ENCODE assay signal across 11 cellular contexts in genomic region chr17:77821114-77821513, GRCh38.
DNase-seq lines count a peak whose midpoint lies in the region; ATAC-seq and TF ChIP-seq lines count a peak whose summit lies in the region.
"Had no signal": no experiment of that assay in that cellular context is flagged by ENCODE, and none has a peak within 500 bp of the region (broad histone marks: within the 10 kb centered on the region; RNA-seq: fewer than 3 reads in every experiment).

No MANE protein-coding gene starts in this region.

- intact Hi-C loops in lower lobe of right lung (cut with DNase I) = no loop called here

- no peak for ATAC-seq in lower lobe of right lung
- ATAC-seq in activated T-cell treated with anti-CD3 and anti-CD28 coated beads, Interleukin-2, amount 50 U/mL, for 4 hours = no peak
- ATAC-seq: activated CD4-positive, CD25-positive, alpha-beta regulatory T cell treated with anti-CD3 and anti-CD28 coated beads, Interleukin-2, amount 50 U/mL, for 24 hours had no signal

- H3K27me3 Mint-ChIP-seq in activated T-cell treated with anti-CD3 and anti-CD28 coated beads, Interleukin-2, amount 50 U/mL, for 4 hours (ENCODE audit: low read depth) = no peaks in the 10 kb centered on the region

- H3K4me3 Mint-ChIP-seq in activated T-cell treated with anti-CD3 and anti-CD28 coated beads, Interleukin-2, amount 50 U/mL, for 4 hours = no peak overlapping the region

- TF ChIP-seq CTCF in lower lobe of right lung (IDR thresholded peaks at IDR 0.05) = no peak

- peak; percentile 3 for DNase-seq in COLO668 (lab: John Stamatoyannopoulos, UW; ENCODE audit: unreplicated experiment)
- peak; percentile 51 for DNase-seq in H4 (ENCODE audit: low spot score)
- DNase-seq in RPMI8226 = peak; percentile 63
- peak; percentile 39 for DNase-seq in lower lobe of right lung
- no peak for DNase-seq in amniotic stem cell (lab: John Stamatoyannopoulos, UW)
- no peak for DNase-seq in NCI-H128 (lab: John Stamatoyannopoulos, UW; ENCODE audit: unreplicated experiment)
- no peak for DNase-seq in activated T-cell treated with anti-CD3 and anti-CD28 coated beads, Interleukin-2, amount 50 U/mL, for 4 hours
- DNase-seq in NCI-H2081 (lab: John Stamatoyannopoulos, UW) = no peak
- DNase-seq: mesenchymal stem cell, NCI-H1105 treated with DMSO at 0.1 percent for 48 hours had no signal

- H3K4me1 ChIP-seq in lower lobe of right lung = no peaks in the 10 kb centered on the region

- no peak overlapping the region for H3K27ac ChIP-seq in lower lobe of right lung

- H3K9me3 ChIP-seq in lower lobe of right lung = no peaks in the 10 kb centered on the region

- H3K27me3 ChIP-seq in lower lobe of right lung (ENCODE audit: low read depth) = no peaks in the 10 kb centered on the region

- H3K4me1 Mint-ChIP-seq in activated T-cell treated with anti-CD3 and anti-CD28 coated beads, Interleukin-2, amount 50 U/mL, for 4 hours (ENCODE audit: low read depth) = no peaks in the 10 kb centered on the region

- H3K4me3 ChIP-seq in lower lobe of right lung = no peak overlapping the region

- no peaks in the 10 kb centered on the region for H3K36me3 ChIP-seq in lower lobe of right lung

- no peaks in the 10 kb centered on the region for H3K9me3 Mint-ChIP-seq in activated T-cell treated with anti-CD3 and anti-CD28 coated beads, Interleukin-2, amount 50 U/mL, for 4 hours

- no peaks in the 10 kb centered on the region for H3K36me3 Mint-ChIP-seq in activated T-cell treated with anti-CD3 and anti-CD28 coated beads, Interleukin-2, amount 50 U/mL, for 4 hours (ENCODE audit: insufficient read depth)

Comparison
In these comparisons a context has a peak if more than half of its experiments do, and no peak if none do; other contexts are left out.
1. DNase-seq: peak in COLO668 (single experiment), H4 (single experiment), RPMI8226 (single experiment) and lower lobe of right lung (single experiment); none in amniotic stem cell (single experiment), NCI-H128 (single experiment), activated T-cell treated with anti-CD3 and anti-CD28 coated beads, Interleukin-2, amount 50 U/mL, for 4 hours (single experiment) and NCI-H2081 (0 of 2).